In genomic region chr1:42681771-42682483, GRCh38 we compare ENCODE assay signal across 1 cellular context.
TF ChIP-seq lines count a peak whose summit lies in the region.

YBX1 (plus strand) TSS chr1:42682418; CDS start chr1:42682566, 148 bp downstream.

TF ChIP-seq in K562, 482 proteins besides CTCF, POLR2A, EP300 and RAD21 (continued from another document and continues in another):
- TF ChIP-seq MAZ (CRISPR knock-in tag; conservative IDR thresholded peaks at IDR 0.05 in 1 of 2, IDR thresholded peaks at IDR 0.05 in 1 of 2) = peak; percentile 63 to 91; a peak in 3 of 4 replicates
- TF ChIP-seq ZNF655 (CRISPR knock-in tag; IDR thresholded peaks at IDR 0.05) = no peak
- 0 out of 2 replicates have a peak, but pooled peaks have one; percentile 20 for TF ChIP-seq ELF4 (CRISPR knock-in tag; IDR thresholded peaks at IDR 0.05)
- TF ChIP-seq NR2F6 (CRISPR knock-in tag; IDR thresholded peaks at IDR 0.05) = no peak
- TF ChIP-seq NFE2L1 (tag; IDR thresholded peaks at IDR 0.05; ENCODE audit: borderline replicate concordance, low read depth) = no peak
- TF ChIP-seq HIVEP1 (CRISPR knock-in tag; IDR thresholded peaks at IDR 0.05) = peak; percentile 60; the same call in 1 of the 2 replicates
- TF ChIP-seq ZNF174 (CRISPR knock-in tag; IDR thresholded peaks at IDR 0.05) = no peak
- TF ChIP-seq CBX5 (IDR thresholded peaks at IDR 0.05; ENCODE audit: borderline replicate concordance, low read depth) = no peak
- peak; percentile 70; the same call in 1 of the 2 replicates for TF ChIP-seq GTF2E2 (tag; IDR thresholded peaks at IDR 0.05)
- TF ChIP-seq POLR2H (tag; IDR thresholded peaks at IDR 0.05; ENCODE audit: low read depth) = peak; percentile 94
- TF ChIP-seq RAD51 (IDR thresholded peaks at IDR 0.05; ENCODE audit: borderline replicate concordance, low read depth) = peak; percentile 95
- peak; percentile 86 for TF ChIP-seq FOXP1 (CRISPR knock-in tag; IDR thresholded peaks at IDR 0.05)
- no peak for TF ChIP-seq MECOM (CRISPR knock-in tag; IDR thresholded peaks at IDR 0.05)
- TF ChIP-seq ZBTB40 (IDR thresholded peaks at IDR 0.05) = peak; percentile 92
- TF ChIP-seq ZBTB40 (CRISPR knock-in tag; IDR thresholded peaks at IDR 0.05) = no peak
- TF ChIP-seq PTRF (tag; IDR thresholded peaks at IDR 0.05) = no peak
- TF ChIP-seq ZNF785 (CRISPR knock-in tag; IDR thresholded peaks at IDR 0.05) = no peak
- TF ChIP-seq HMGXB4 (CRISPR knock-in tag; IDR thresholded peaks at IDR 0.05) = no peak
- no peak for TF ChIP-seq ZBTB2 (IDR thresholded peaks at IDR 0.05)
- no peak for TF ChIP-seq ZNF551 (CRISPR knock-in tag; IDR thresholded peaks at IDR 0.05)
- TF ChIP-seq CBX1 (IDR thresholded peaks at IDR 0.05; ENCODE audit: low read depth) = no peak; the same call in 1 of the 2 replicates
- no peak for TF ChIP-seq CCNT2 (IDR thresholded peaks at IDR 0.05; ENCODE audit: borderline replicate concordance, extremely low read depth, insufficient read length, low read depth, low read length)
- no peak for TF ChIP-seq ZNF184 (CRISPR knock-in tag; IDR thresholded peaks at IDR 0.05)
- no peak; the same call in 1 of the 2 replicates for TF ChIP-seq FOXM1 (IDR thresholded peaks at IDR 0.05; ENCODE audit: low read depth)
- TF ChIP-seq FOXM1 (CRISPR knock-in tag; IDR thresholded peaks at IDR 0.05; ENCODE audit: low read depth) = no peak
- no peak for TF ChIP-seq ZBTB34 (CRISPR knock-in tag; IDR thresholded peaks at IDR 0.05)
- TF ChIP-seq CHD7 (IDR thresholded peaks at IDR 0.05; ENCODE audit: low read depth, low read length) = no peak
- TF ChIP-seq LCOR (CRISPR knock-in tag; IDR thresholded peaks at IDR 0.05) = no peak; the same call in 1 of the 2 replicates
- no peak for TF ChIP-seq TFAM (CRISPR knock-in tag; conservative IDR thresholded peaks at IDR 0.05)
- no peak for TF ChIP-seq SMARCB1 (IDR thresholded peaks at IDR 0.05; ENCODE audit: insufficient read length, low read depth)
- TF ChIP-seq PHTF2 (CRISPR knock-in tag; IDR thresholded peaks at IDR 0.05) = no peak
- no peak for TF ChIP-seq HMG20B (CRISPR knock-in tag; IDR thresholded peaks at IDR 0.05)
